7 cellular contexts compared by ENCODE assay signal in genomic region chr9:35954942-35955546, GRCh38. TPM values are rescaled to one million over a fixed set of nuclear protein-coding genes. Genes with fewer than 3 reads are reported as not detected.
DNase-seq lines count a peak whose midpoint lies in the region; ATAC-seq and TF ChIP-seq lines count a peak whose summit lies in the region.

No MANE protein-coding gene starts in this region.

- intact Hi-C loops in heart right ventricle (cut with DNase I), result loop anchor here (1.0 to 10.0 kb wide), 7 partner anchors 52 to 212 kb away; partner anchors contain the start of gene CCIN (in 5 of the 10)

- H3K4me1 ChIP-seq in adipocyte (ENCODE audit: control insufficient read depth, insufficient read depth, low read length) (peaks cover 15% of the 10 kb centered on the region), heart right ventricle (peaks cover 0 to 14% (median 3%) of the 10 kb centered on the region in 9 donors)

- H3K9ac ChIP-seq in adipocyte (ENCODE audit: low read length), result peak overlapping the region; percentile 2

- no peak overlapping the region for H3K4me3 ChIP-seq in adipocyte (ENCODE audit: low read length)
- no peak overlapping the region for H3K4me3 ChIP-seq in heart right ventricle

- no peaks in the 10 kb centered on the region for H3K27me3 ChIP-seq in adipocyte (replicated peaks; ENCODE audit: control insufficient read depth, insufficient read depth, low read length)
- no peaks in the 10 kb centered on the region for H3K27me3 ChIP-seq in heart right ventricle

- peak; percentile 61 to 84 (median 77) for ATAC-seq in heart right ventricle
- ATAC-seq in HG03095 (IDR thresholded peaks at IDR 0.05; ENCODE audit: unreplicated experiment), result no peak

- TF ChIP-seq CTCF in heart right ventricle (IDR thresholded peaks at IDR 0.05), result peak; percentile 81 to 92 (median 90)

- peak overlapping the region in 1 of 10 donors; percentile 8 for H3K27ac ChIP-seq in heart right ventricle

- H3K9me3 ChIP-seq in adipocyte (ENCODE audit: control insufficient read depth, low read length) (no peaks in the 10 kb centered on the region), heart right ventricle (no peaks in the 10 kb centered on the region)

- DNase-seq in ELF-1 (ENCODE audit: low read depth, low spot score), result peak; percentile 51
- DNase-seq in KG1 (lab: John Stamatoyannopoulos, UW), result peak; percentile 37
- peak; percentile 84 for DNase-seq in OCI-M1 (lab: John Stamatoyannopoulos, UW)
- DNase-seq in adipocyte (ENCODE audit: low read depth), result peak; percentile 91
- DNase-seq in heart right ventricle, result peak in 1 of 2 donors; percentile 54
- peak; percentile 57 for DNase-seq in putamen (ENCODE audit: low spot score)

- WGBS in heart right ventricle, 2 donors, result 5 to 13% methylated on average over 6 of the region's 6 CpGs

- no peaks in the 10 kb centered on the region for H3K36me3 ChIP-seq in adipocyte (ENCODE audit: control insufficient read depth, insufficient read depth, low read length, severe bottlenecking)
- H3K36me3 ChIP-seq in heart right ventricle, result no peaks in the 10 kb centered on the region

RNA-seq across cellular contexts. Expression of gene OR2S2, which starts 2.9 kb away (rescaled TPM):
- not detected for total RNA-seq in heart right ventricle
- polyA plus RNA-seq in heart right ventricle, result not detected

RNA-seq across cellular contexts. Expression of gene SPAAR, which starts 45.8 kb away (rescaled TPM):
- 10 to 100 TPM in 2 of 10 donors, 1 to 10 TPM in 8; 2.8 to 14.4 (median 5.0) TPM for total RNA-seq in heart right ventricle
- 10 to 100 TPM in 1 of 2 donors, 1 to 10 TPM in 1; 7.4 to 20.8 TPM for polyA plus RNA-seq in heart right ventricle

RNA-seq across cellular contexts. Expression of gene HRCT1, which starts 49.0 kb away (rescaled TPM):
- total RNA-seq in heart right ventricle, result 1 to 10 TPM; 1.5 to 6.1 (median 2.2) TPM
- polyA plus RNA-seq in heart right ventricle, result 10 to 100 TPM in 1 of 2 donors, 1 to 10 TPM in 1; 7.2 to 13.9 TPM
